ENCODE assay signal across 15 cellular contexts in the genomic region with DNA sequence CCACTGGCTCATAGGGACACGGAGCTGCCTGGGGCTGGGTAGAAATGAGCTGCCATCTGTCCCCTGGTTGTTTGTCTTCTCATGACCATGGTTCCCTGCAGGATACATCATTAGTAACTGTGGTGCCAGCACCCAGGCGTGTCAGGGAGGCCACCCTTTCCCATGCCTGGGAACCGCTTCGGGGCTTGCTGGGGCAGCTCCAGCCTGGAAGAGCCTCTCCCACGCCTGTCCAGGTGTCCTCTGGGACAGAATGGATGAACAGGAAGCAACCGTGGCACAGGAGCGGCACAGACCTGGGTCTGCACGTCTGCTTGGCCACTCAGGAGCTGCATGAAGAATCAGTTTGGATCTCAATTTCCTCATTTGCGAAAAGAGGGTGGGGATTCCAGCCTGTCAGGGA.
"Had no signal": no experiment of that assay in that cellular context is flagged by ENCODE, and none has a peak within 500 bp of the region (broad histone marks: within the 10 kb centered on the region; RNA-seq: fewer than 3 reads in every experiment).

No MANE protein-coding gene starts in this region.

- ATAC-seq: sciatic nerve had no signal

- H3K79me2 ChIP-seq: hepatocyte had no signal

- H3K4me1 ChIP-seq: prostate gland had no signal

- H3K4me2 ChIP-seq: hepatocyte had no signal

- H2AFZ ChIP-seq: hepatocyte had no signal

- H3K27ac ChIP-seq: brain microvascular endothelial cell, hepatocyte, neutrophil, prostate gland had no signal

- H3K4me3 ChIP-seq: hepatocyte, prostate gland, upper lobe of left lung had no signal

- H3K27me3 ChIP-seq: brain microvascular endothelial cell, hepatocyte, neutrophil, upper lobe of left lung had no signal

- H3K27ac Mint-ChIP-seq: activated CD4-positive, alpha-beta memory T cell treated with anti-CD3 and anti-CD28 coated beads, Interleukin-2, amount 10 ng/mL, durations not matched to agents 7 days and 5 days; activated naive CD8-positive, alpha-beta T cell treated with anti-CD3 and anti-CD28 coated beads for 36 hours had no signal

- H3K9me3 Mint-ChIP-seq: activated CD4-positive, alpha-beta memory T cell treated with anti-CD3 and anti-CD28 coated beads, Interleukin-2, amount 10 ng/mL, durations not matched to agents 7 days and 5 days; activated naive CD8-positive, alpha-beta T cell treated with anti-CD3 and anti-CD28 coated beads for 36 hours had no signal

- H3K4me3 Mint-ChIP-seq: activated CD4-positive, alpha-beta memory T cell treated with anti-CD3 and anti-CD28 coated beads, Interleukin-2, amount 10 ng/mL, durations not matched to agents 7 days and 5 days; activated naive CD8-positive, alpha-beta T cell treated with anti-CD3 and anti-CD28 coated beads for 36 hours had no signal

- H3K36me3 Mint-ChIP-seq: activated naive CD8-positive, alpha-beta T cell treated with anti-CD3 and anti-CD28 coated beads for 36 hours had no signal

- DNase-seq: activated CD4-positive, alpha-beta memory T cell treated with anti-CD3 and anti-CD28 coated beads, Interleukin-2, amount 10 ng/mL, durations not matched to agents 7 days and 5 days; activated CD4-positive, alpha-beta T cell treated with anti-CD3 and anti-CD28 coated beads for 1 hour; activated gamma-delta T cell treated with Interleukin-2 at 50 U/mL for 16 hours; activated naive CD8-positive, alpha-beta T cell treated with anti-CD3 and anti-CD28 coated beads for 36 hours; activated T-cell treated with anti-CD3 and anti-CD28 coated beads, Interleukin-2, amount 50 U/mL, for 48 hours; brain microvascular endothelial cell; kidney glomerular epithelial cell; stimulated activated CD4-positive, alpha-beta T cell treated with anti-CD3 and anti-CD28 coated beads, Interleukin-2, amount 100 ng/mL, for 24 hours; stimulated activated naive CD4-positive, alpha-beta T cell treated with Interleukin-2 at 50 U/mL for 16 hours; SW 1271; upper lobe of left lung had no signal

- H3K9me3 ChIP-seq: neutrophil, prostate gland, upper lobe of left lung had no signal

- H3K36me3 ChIP-seq: brain microvascular endothelial cell, neutrophil, prostate gland, upper lobe of left lung had no signal

- H3K4me1 Mint-ChIP-seq: activated CD4-positive, alpha-beta memory T cell treated with anti-CD3 and anti-CD28 coated beads, Interleukin-2, amount 10 ng/mL, durations not matched to agents 7 days and 5 days; activated naive CD8-positive, alpha-beta T cell treated with anti-CD3 and anti-CD28 coated beads for 36 hours had no signal
